In genomic region chr16:85610059-85610445, GRCh38 we compare ENCODE assay signal across 9 cellular contexts. TPM values are rescaled to one million over a fixed set of nuclear protein-coding genes. Genes with fewer than 3 reads are reported as not detected.
DNase-seq lines count a peak whose midpoint lies in the region; ATAC-seq, FAIRE-seq and TF ChIP-seq lines count a peak whose summit lies in the region.
"Had no signal": no experiment of that assay in that cellular context is flagged by ENCODE, and none has a peak within 500 bp of the region (broad histone marks: within the 10 kb centered on the region; RNA-seq: fewer than 3 reads in every experiment).

No MANE protein-coding gene starts in this region.

- H3K27ac ChIP-seq in C4-2B, result peak overlapping the region; percentile 99
- peak overlapping the region; percentile 97 for H3K27ac ChIP-seq in HL-60 (replicated peaks)
- no peak overlapping the region for H3K27ac ChIP-seq in GM12878 (ENCODE audit: control insufficient read depth, insufficient read depth)
- H3K27ac ChIP-seq in testis, result no peak overlapping the region

- peaks cover 0 to 5% of the 10 kb centered on the region in 2 experiments; a peak in 2 of 4 replicates for H3K36me3 ChIP-seq in GM12878 (ENCODE audit: control insufficient read depth in 2 of 2, insufficient read depth in 2 of 2, low read length in 1 of 2)
- H3K36me3 ChIP-seq in testis (ENCODE audit: low read depth, missing control alignments), result no peaks in the 10 kb centered on the region
- H3K36me3 ChIP-seq: thoracic aorta had no signal

- no peaks in the 10 kb centered on the region for H3K36me3 Mint-ChIP-seq in naive thymus-derived CD8-positive, alpha-beta T cell

- H3K4me3 Mint-ChIP-seq in naive thymus-derived CD8-positive, alpha-beta T cell, result peak overlapping the region; percentile 74 to 92 (median 84)

- H3K9me3 Mint-ChIP-seq in naive thymus-derived CD8-positive, alpha-beta T cell, result no peaks in the 10 kb centered on the region

- H3K9me3 ChIP-seq in GM12878 (replicated peaks; ENCODE audit: control insufficient read depth, insufficient read depth, low read length) (no peaks in the 10 kb centered on the region), testis (no peaks in the 10 kb centered on the region)
- H3K9me3 ChIP-seq: thoracic aorta had no signal

- peak overlapping the region; percentile 73 for H3K4me2 ChIP-seq in GM12878 (ENCODE audit: control insufficient read depth, insufficient read depth)

- CTCF ChIA-PET in GM12878 (lab: Yijun Ruan, JAX), result interaction anchor here (1.0 to 5.3 kb wide), 24 partner anchors 12 to 194 kb away, joined by 3 to 47 read pairs (median 6); no protein-coding TSS in a partner anchor

- no peak overlapping the region for H2AFZ ChIP-seq in GM12878 (ENCODE audit: control insufficient read depth, low read depth, low read length)

- H3K27ac Mint-ChIP-seq in naive thymus-derived CD8-positive, alpha-beta T cell, result peak overlapping the region in 4 of 10 donors; percentile 52 to 86 (median 71)

- 39% methylated on average over 11 of the region's 11 CpGs for WGBS in GM12878 (ENCODE audit: insufficient coverage, insufficient replicate concordance, low lambda C conversion rate, missing lambda C conversion rate)
- WGBS in testis, 2 donors, result 28 to 29% methylated on average over 10 to 11 of the region's 11 CpGs

- H3K4me3 ChIP-seq in HL-60 (replicated peaks; ENCODE audit: insufficient read depth, low read length) (peak overlapping the region; percentile 13; the same call in 1 of the 2 replicates), GM12878 (peak overlapping the region; percentile 1; the same call in 1 of the 2 replicates), testis (no peak overlapping the region)

- peak; percentile 57 for FAIRE-seq in GM12878 (lab: Jason Lieb, UNC)

- TF ChIP-seq CTCF in C4-2B (conservative IDR thresholded peaks at IDR 0.05) (no peak), HL-60 (IDR thresholded peaks at IDR 0.05; ENCODE audit: insufficient read depth, low read length) (no peak), GM12878 (IDR thresholded peaks at IDR 0.05 in 2 of 3, conservative IDR thresholded peaks at IDR 0.05 in 1 of 3; ENCODE audit: control insufficient read depth in 2 of 3, extremely low read depth in 1 of 3, insufficient read depth in 1 of 3, low read depth in 3 of 3, low read length in 3 of 3) (no peak), testis (IDR thresholded peaks at IDR 0.05) (no peak)

- no peaks in the 10 kb centered on the region for H3K27me3 Mint-ChIP-seq in naive thymus-derived CD8-positive, alpha-beta T cell

- peaks cover 8 to 55% (median 37%) of the 10 kb centered on the region in 4 donors for H3K4me1 Mint-ChIP-seq in naive thymus-derived CD8-positive, alpha-beta T cell

- TF ChIP-seq POLR2A in GM12878 (IDR thresholded peaks at IDR 0.05; ENCODE audit: low read depth, low read length), result no peak
- TF ChIP-seq POLR2A in testis (IDR thresholded peaks at IDR 0.05), result no peak

- H3K27me3 ChIP-seq in HL-60 (ENCODE audit: insufficient read depth, poor library complexity, severe bottlenecking), result no peaks in the 10 kb centered on the region
- no peaks in the 10 kb centered on the region for H3K27me3 ChIP-seq in GM12878 (replicated peaks in 1 of 2; ENCODE audit: control insufficient read depth in 2 of 2, insufficient read depth in 2 of 2, low read length in 1 of 2)
- no peaks in the 10 kb centered on the region for H3K27me3 ChIP-seq in testis

- POLR2A ChIA-PET in GM12878 (lab: Charles Lee), result interaction anchor here (0.7 to 1.9 kb wide), 2 partner anchors 41 to 55 kb away, joined by 4 to 7 read pairs; no protein-coding TSS in a partner anchor
- POLR2A ChIA-PET in naive thymus-derived CD8-positive, alpha-beta T cell (lab: Charles Lee), result interaction anchor here (0.6 to 8.2 kb wide), 12 partner anchors 9 to 302 kb away, joined by 3 to 87 read pairs (median 4); no protein-coding TSS in a partner anchor

- no peak for TF ChIP-seq EP300 in GM12878 (IDR thresholded peaks at IDR 0.05; ENCODE audit: borderline replicate concordance in 1 of 2, control insufficient read depth in 1 of 2, low read depth in 2 of 2, low read length in 2 of 2)

- peaks cover 13% of the 10 kb centered on the region for H4K20me1 ChIP-seq in GM12878 (ENCODE audit: control insufficient read depth, insufficient read depth)

- intact Hi-C loops in GM12878 (cut with micrococcal nuclease; ENCODE audit: unreplicated experiment), result loop anchor here (1.0 to 5.0 kb wide), 6 partner anchors 40 to 495 kb away; no protein-coding TSS in a partner anchor
- intact Hi-C loops in testis (cut with DNase I; ENCODE audit: low total_unique reads), result no loop called here

- no peak for TF ChIP-seq RAD21 in GM12878 (IDR thresholded peaks at IDR 0.05; ENCODE audit: insufficient read depth, low read depth, low read length)

- RAD21 ChIA-PET in GM12878 (lab: Charles Lee; ENCODE audit: unreplicated experiment), result interaction anchor here (0.8 to 6.0 kb wide), 12 partner anchors 41 to 189 kb away, joined by 3 to 56 read pairs (median 6); no protein-coding TSS in a partner anchor

- in situ Hi-C loops in GM12878 (cut with MboI), result loop anchor here (25.0 kb wide), 1 partner anchor 173 kb away; no protein-coding TSS in a partner anchor

- SMC1A ChIA-PET in GM12878 (lab: Charles Lee; ENCODE audit: uncharacterized antibody, unreplicated experiment), result interaction anchor here (0.9 to 3.1 kb wide), 11 partner anchors 40 to 242 kb away, joined by 3 to 20 read pairs (median 4); no protein-coding TSS in a partner anchor

- H3K4me1 ChIP-seq in GM12878 (ENCODE audit: control insufficient read depth, insufficient read depth, low read length), result peaks cover 28% of the 10 kb centered on the region
- H3K4me1 ChIP-seq in testis, result peaks cover 66% of the 10 kb centered on the region

- ATAC-seq in GM12878 (no peak), HG03045 (IDR thresholded peaks at IDR 0.05; ENCODE audit: unreplicated experiment) (no peak)
- no peak for ATAC-seq in naive thymus-derived CD8-positive, alpha-beta T cell

- BruUV-seq in GM12878 (replicated peaks; lab: Mats Ljungman, UMichigan), result no TSS peak

- peaks cover 38% of the 10 kb centered on the region for H3K79me2 ChIP-seq in GM12878 (ENCODE audit: control insufficient read depth, insufficient read depth, low read length)

- H3K9ac ChIP-seq in GM12878 (ENCODE audit: control insufficient read depth, insufficient read depth, low read length), result no peak overlapping the region

- peak in 1 of 2 experiments; percentile 8 for DNase-seq in HL-60 (ENCODE audit: low read depth in 1 of 2, low spot score in 1 of 2)
- DNase-seq in GM12878 (ENCODE audit: low read depth, low spot score), result no peak
- DNase-seq in naive thymus-derived CD8-positive, alpha-beta T cell, result no peak
- no peak for DNase-seq in superior temporal gyrus (ENCODE audit: extremely low spot score)
- no peak for DNase-seq in testis
- no peak for DNase-seq in NCI-H2107 (lab: John Stamatoyannopoulos, UW)

TF ChIP-seq in GM12878, 131 proteins besides CTCF, POLR2A, EP300 and RAD21:
- TF ChIP-seq YY1 (IDR thresholded peaks at IDR 0.05; ENCODE audit: low read depth, low read length), result no peak

RNA-seq across cellular contexts. Expression of gene GSE1, which starts 3.1 kb away (rescaled TPM):
- 259 and 283 TPM in 2 replicates for total RNA-seq in GM12878 (2013; cell fraction: nucleolus; rRNA removed)
- 19.1 and 19.2 TPM in 2 replicates for total RNA-seq in GM12878 (2014; rRNA removed)
- 11.9 and 12.3 TPM in 2 replicates for total RNA-seq in GM12878 (2014; rRNA removed; fragmentation: Illumina TruSeq; extraction: Trizol)
- total RNA-seq in GM12878 (2021), result 49.8 and 58.7 TPM in 2 replicates
- 11.7 TPM for polyA plus RNA-seq in GM12878 (2011; ENCODE audit: low read depth)
- polyA plus RNA-seq in GM12878 (2011; rRNA removed), result 16.1 and 19.8 TPM in 2 replicates
- polyA plus RNA-seq in GM12878 (2011; cell fraction: cytosol; rRNA removed), result 15.1 and 20.5 TPM in 2 replicates
- polyA plus RNA-seq in GM12878 (2011; cell fraction: nucleus; rRNA removed), result 112 and 143 TPM in 2 replicates
- polyA plus RNA-seq in GM12878 (2012), result 23.5 and 23.9 TPM in 2 replicates
- 27.1 and 31.1 TPM in 2 replicates for polyA plus RNA-seq in GM12878 (2014; fragmentation: Illumina TruSeq; extraction: Trizol)
- polyA plus RNA-seq in GM12878 (2014; fragmentation: Nextera tagmentation; extraction: Ambion mirVana), result 1 to 10 TPM; 4.6 to 5.1 TPM
- polyA plus RNA-seq in GM12878 (2014; rRNA removed), result 26.8 and 28.1 TPM in 2 replicates
- 10 to 100 TPM; 14.6 to 17.3 TPM for polyA plus RNA-seq in GM12878 (2016; fragmentation: Nextera tagmentation; extraction: Ambion mirVana)
- 22.6 and 35.7 TPM in 2 replicates for polyA minus RNA-seq in GM12878 (2011; rRNA and poly(A)+ RNA removed)
- polyA minus RNA-seq in GM12878 (2011; cell fraction: cytosol; rRNA and poly(A)+ RNA removed), result 19.0 and 21.0 TPM in 2 replicates
- 33.7 and 54.0 TPM in 2 replicates for polyA minus RNA-seq in GM12878 (2011; cell fraction: nucleus; rRNA and poly(A)+ RNA removed)
- 10 to 100 TPM; 53.8 to 56.2 TPM for total RNA-seq in naive thymus-derived CD8-positive, alpha-beta T cell
- 1 to 10 TPM; 1.5 to 2.9 (median 2.0) TPM for polyA plus RNA-seq in naive thymus-derived CD8-positive, alpha-beta T cell
- total RNA-seq in testis, result 100 to 1,000 TPM; 188 to 212 TPM
- 49.9 TPM for polyA plus RNA-seq in testis (ENCODE audit: insufficient read depth, low read depth, low replicate concordance)

Comparison
In these comparisons a context has a peak if more than half of its experiments do, and no peak if none do; other contexts are left out.
1. H3K27ac ChIP-seq: peak in C4-2B (single experiment) and HL-60 (single experiment); none in GM12878 (single experiment) and testis (0 of 2).
2. H3K4me3 ChIP-seq: peak in HL-60 (single experiment) and GM12878 (single experiment); none in testis (0 of 2).